In the genomic region with DNA sequence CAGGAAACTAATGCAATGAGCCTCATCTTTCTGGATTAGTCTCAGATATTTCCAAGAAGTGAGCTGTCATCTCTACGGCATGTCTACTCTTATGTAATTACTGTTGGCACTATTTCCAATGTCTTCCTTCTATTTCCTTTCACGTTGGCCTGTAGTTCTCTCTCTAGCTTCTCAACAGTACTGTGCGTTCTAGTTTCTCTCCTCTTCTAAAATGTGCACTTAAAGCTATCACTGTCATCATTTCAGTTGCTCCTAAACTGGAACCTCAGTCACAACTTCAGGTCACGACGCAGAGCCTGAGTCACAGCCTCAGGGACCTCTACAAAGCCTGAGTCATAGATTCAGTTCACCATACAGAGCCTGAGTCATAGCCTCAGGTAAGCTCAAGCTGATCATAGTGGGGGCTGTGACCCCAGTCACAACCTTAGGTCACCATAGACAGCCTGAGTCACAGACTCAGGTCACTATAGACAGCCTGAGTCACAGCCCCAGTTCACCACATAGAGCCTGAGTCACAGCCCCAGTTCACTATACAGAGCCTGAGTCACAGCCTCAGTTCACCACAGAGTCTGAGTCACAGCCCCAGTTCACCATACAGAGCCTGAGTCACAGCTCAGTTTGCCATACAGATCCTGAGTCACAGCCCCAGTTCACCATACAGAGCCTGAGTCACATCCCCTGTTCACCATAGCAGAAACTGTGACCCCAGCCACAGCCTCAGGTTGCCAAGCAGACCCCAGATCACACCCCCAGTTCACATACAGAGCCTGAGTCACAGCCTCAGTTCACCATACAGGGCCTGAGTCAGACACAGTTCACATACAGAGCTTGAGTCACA, we compare ENCODE assay signal across 8 cellular contexts. TPM values are rescaled to one million over a fixed set of nuclear protein-coding genes. Genes with fewer than 3 reads are reported as not detected.
A peak's percentile ranks its signal among the peaks of the same experiment; 100 is the strongest.
DNase-seq lines count a peak whose midpoint lies in the region; ATAC-seq and TF ChIP-seq lines count a peak whose summit lies in the region.

No MANE protein-coding gene starts in this region.

- no peak overlapping the region for H3K4me3 Mint-ChIP-seq in CD4-positive, alpha-beta T cell
- no peak overlapping the region for H3K4me3 Mint-ChIP-seq in neural progenitor cell

- intact Hi-C loops in CD4-positive, alpha-beta T cell (cut with DNase I, micrococcal nuclease), result no loop called here

- H3K9ac ChIP-seq in neural progenitor cell, result no peak overlapping the region

- no peaks in the 10 kb centered on the region for H3K79me2 ChIP-seq in neural progenitor cell (ENCODE audit: low read depth)

- H2AFZ ChIP-seq in neural progenitor cell (replicated peaks), result no peak overlapping the region

- H4K20me1 ChIP-seq in neural progenitor cell (ENCODE audit: low read depth), result no peaks in the 10 kb centered on the region

- CTCF ChIA-PET in CD4-positive, alpha-beta T cell (lab: Charles Lee), result no interaction called here

- H3K9me3 ChIP-seq in CD4-positive, alpha-beta T cell (ENCODE audit: control insufficient read depth, low read length), result no peaks in the 10 kb centered on the region
- no peaks in the 10 kb centered on the region for H3K9me3 ChIP-seq in neural progenitor cell (ENCODE audit: low read depth)

- TF ChIP-seq CTCF in CD4-positive, alpha-beta T cell (IDR thresholded peaks at IDR 0.05), result no peak
- TF ChIP-seq CTCF in cardiac fibroblast (IDR thresholded peaks at IDR 0.05; ENCODE audit: low read depth, low read length) (no peak), neural progenitor cell (IDR thresholded peaks at IDR 0.05) (no peak)

- peaks cover 9% of the 10 kb centered on the region for H3K4me1 Mint-ChIP-seq in CD4-positive, alpha-beta T cell (ENCODE audit: low read depth)
- H3K4me1 Mint-ChIP-seq in neural progenitor cell, result peaks cover 6% of the 10 kb centered on the region

- H3K27me3 Mint-ChIP-seq in CD4-positive, alpha-beta T cell, result peaks cover 8% of the 10 kb centered on the region
- peaks cover 10% of the 10 kb centered on the region for H3K27me3 Mint-ChIP-seq in neural progenitor cell (ENCODE audit: insufficient read depth, low read depth)

- peak in 2 of 10 experiments; percentile 13 to 21 for DNase-seq in CD4-positive, alpha-beta T cell
- DNase-seq in RPMI7951 (ENCODE audit: low read depth) (peak; percentile 99), cardiac fibroblast (ENCODE audit: low read depth in 2 of 2) (peak; percentile 62 to 90), neural progenitor cell (ENCODE audit: low spot score) (no peak), COR-L47 (lab: John Stamatoyannopoulos, UW) (no peak), retina (no peak)

- H3K4me3 ChIP-seq in cardiac fibroblast (replicated peaks in 1 of 2; ENCODE audit: low read depth in 2 of 2, low read length in 2 of 2) (no peak overlapping the region), neural progenitor cell (no peak overlapping the region)

- H3K9me3 Mint-ChIP-seq in CD4-positive, alpha-beta T cell, result no peaks in the 10 kb centered on the region
- H3K9me3 Mint-ChIP-seq in neural progenitor cell, result peaks cover 15% of the 10 kb centered on the region

- no peaks in the 10 kb centered on the region for H3K36me3 Mint-ChIP-seq in CD4-positive, alpha-beta T cell (ENCODE audit: low read depth)
- peaks cover 7% of the 10 kb centered on the region for H3K36me3 Mint-ChIP-seq in neural progenitor cell

- H3K27ac ChIP-seq in CD4-positive, alpha-beta T cell (ENCODE audit: low read depth, low read length), result no peak overlapping the region
- H3K27ac ChIP-seq in neural progenitor cell, result no peak overlapping the region

- peak; percentile 72 for ATAC-seq in CD4-positive, alpha-beta T cell (ENCODE audit: poor library complexity)
- ATAC-seq in GM18498 (IDR thresholded peaks at IDR 0.05; ENCODE audit: unreplicated experiment) (no peak), GM18519 (IDR thresholded peaks at IDR 0.05; ENCODE audit: low FRiP score, unreplicated experiment) (no peak)

- no peaks in the 10 kb centered on the region for H3K27me3 ChIP-seq in CD4-positive, alpha-beta T cell (ENCODE audit: control insufficient read depth, insufficient read depth, low read length)
- H3K27me3 ChIP-seq in neural progenitor cell, result no peaks in the 10 kb centered on the region

- no peaks in the 10 kb centered on the region for H3K36me3 ChIP-seq in neural progenitor cell

- H3K27ac Mint-ChIP-seq in CD4-positive, alpha-beta T cell, result no peak overlapping the region
- H3K27ac Mint-ChIP-seq in neural progenitor cell, result peak overlapping the region; percentile 4

- H3K4me2 ChIP-seq in neural progenitor cell, result no peak overlapping the region

- H3F3A ChIP-seq in neural progenitor cell (ENCODE audit: low read depth), result no peaks in the 10 kb centered on the region

- no peaks in the 10 kb centered on the region for H3K4me1 ChIP-seq in neural progenitor cell

- POLR2A ChIA-PET in CD4-positive, alpha-beta T cell (lab: Charles Lee), result no interaction called here

RNA-seq across cellular contexts. Expression of gene WNT9A, which starts 13.0 kb away (rescaled TPM):
- total RNA-seq in CD4-positive, alpha-beta T cell, result not detected
- total RNA-seq in RPMI7951 (2014; rRNA removed; shearing (Covaris generic)), result 9.5 and 14.0 TPM in 2 replicates
- total RNA-seq in neural progenitor cell (ENCODE audit: low replicate concordance), result 1.4 and 2.7 TPM in 2 replicates

Comparison
In these comparisons a context has a peak if more than half of its experiments do, and no peak if none do; other contexts are left out.
1. DNase-seq: peak in RPMI7951 (single experiment) and cardiac fibroblast (2 of 2); none in neural progenitor cell (single experiment), COR-L47 (single experiment) and retina (single experiment).